In genomic region chr9:112717669-112718331, GRCh38 we compare ENCODE assay signal across 1 cellular context.
TF ChIP-seq lines count a peak whose summit lies in the region.

A gene with protein sequence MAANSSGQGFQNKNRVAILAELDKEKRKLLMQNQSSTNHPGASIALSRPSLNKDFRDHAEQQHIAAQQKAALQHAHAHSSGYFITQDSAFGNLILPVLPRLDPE (minus strand): TSS chr9:112718117. CDS start chr9:112716485, 1,632 bp downstream.

TF ChIP-seq in HepG2, 621 proteins besides CTCF, POLR2A, EP300 and RAD21 (continued from another document and continues in another):
- TF ChIP-seq SALL1 (CRISPR knock-in tag; IDR thresholded peaks at IDR 0.05): peak; percentile 70
- no peak for TF ChIP-seq ZBTB33 (CRISPR knock-in tag; IDR thresholded peaks at IDR 0.05)
- TF ChIP-seq RBM22 (optimal IDR thresholded peaks at IDR 0.05; ENCODE audit: low read length): no peak
- TF ChIP-seq SMC3 (IDR thresholded peaks at IDR 0.05; ENCODE audit: low read length): peak; percentile 9; the same call in 1 of the 2 replicates
- TF ChIP-seq SAFB2 (CRISPR knock-in tag; IDR thresholded peaks at IDR 0.05; ENCODE audit: borderline replicate concordance, low read depth): no peak
- no peak for TF ChIP-seq MAZ (IDR thresholded peaks at IDR 0.05; ENCODE audit: borderline replicate concordance, low read depth, low read length)
- TF ChIP-seq MAZ (CRISPR knock-in tag; IDR thresholded peaks at IDR 0.05; ENCODE audit: low read depth): no peak
- no peak for TF ChIP-seq KIAA2018 (CRISPR knock-in tag; IDR thresholded peaks at IDR 0.05; ENCODE audit: borderline replicate concordance)
- peak; percentile 47; the same call in 1 of the 2 replicates for TF ChIP-seq FOXK1 (CRISPR knock-in tag; IDR thresholded peaks at IDR 0.05; ENCODE audit: borderline replicate concordance, low read depth)
- no peak for TF ChIP-seq ATM (IDR thresholded peaks at IDR 0.05; ENCODE audit: borderline replicate concordance)
- TF ChIP-seq, protein P1, sequence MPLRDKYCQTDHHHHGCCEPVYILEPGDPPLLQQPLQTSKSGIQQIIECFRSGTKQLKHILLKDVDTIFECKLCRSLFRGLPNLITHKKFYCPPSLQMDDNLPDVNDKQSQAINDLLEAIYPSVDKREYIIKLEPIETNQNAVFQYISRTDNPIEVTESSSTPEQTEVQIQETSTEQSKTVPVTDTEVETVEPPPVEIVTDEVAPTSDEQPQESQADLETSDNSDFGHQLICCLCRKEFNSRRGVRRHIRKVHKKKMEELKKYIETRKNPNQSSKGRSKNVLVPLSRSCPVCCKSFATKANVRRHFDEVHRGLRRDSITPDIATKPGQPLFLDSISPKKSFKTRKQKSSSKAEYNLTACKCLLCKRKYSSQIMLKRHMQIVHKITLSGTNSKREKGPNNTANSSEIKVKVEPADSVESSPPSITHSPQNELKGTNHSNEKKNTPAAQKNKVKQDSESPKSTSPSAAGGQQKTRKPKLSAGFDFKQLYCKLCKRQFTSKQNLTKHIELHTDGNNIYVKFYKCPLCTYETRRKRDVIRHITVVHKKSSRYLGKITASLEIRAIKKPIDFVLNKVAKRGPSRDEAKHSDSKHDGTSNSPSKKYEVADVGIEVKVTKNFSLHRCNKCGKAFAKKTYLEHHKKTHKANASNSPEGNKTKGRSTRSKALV (CRISPR knock-in tag; IDR thresholded peaks at IDR 0.05): no peak
- TF ChIP-seq IKZF5 (CRISPR knock-in tag; IDR thresholded peaks at IDR 0.05): peak; percentile 65
- no peak for TF ChIP-seq ZNF775 (CRISPR knock-in tag; IDR thresholded peaks at IDR 0.05; ENCODE audit: borderline replicate concordance)
- no peak for TF ChIP-seq ZNF720 (CRISPR knock-in tag; IDR thresholded peaks at IDR 0.05)
- no peak for TF ChIP-seq MTF1 (CRISPR knock-in tag; IDR thresholded peaks at IDR 0.05)
- 0 out of 2 replicates have a peak, but pooled peaks have one; percentile 24 for TF ChIP-seq ZNF761 (CRISPR knock-in tag; conservative IDR thresholded peaks at IDR 0.05)
- no peak for TF ChIP-seq ZNF660 (CRISPR knock-in tag; IDR thresholded peaks at IDR 0.05; ENCODE audit: borderline replicate concordance, low read depth)
- TF ChIP-seq NFIB (CRISPR knock-in tag; IDR thresholded peaks at IDR 0.05; ENCODE audit: borderline replicate concordance): no peak
- TF ChIP-seq SNAI1 (CRISPR knock-in tag; IDR thresholded peaks at IDR 0.05; ENCODE audit: borderline replicate concordance): no peak
- no peak for TF ChIP-seq ERF (CRISPR knock-in tag; IDR thresholded peaks at IDR 0.05)
- TF ChIP-seq PREB (CRISPR knock-in tag; IDR thresholded peaks at IDR 0.05): no peak
- TF ChIP-seq HMGXB4 (CRISPR knock-in tag; IDR thresholded peaks at IDR 0.05; ENCODE audit: borderline replicate concordance in 1 of 2, low read depth in 1 of 2): peak in 1 of 2 experiments; percentile 76; a peak in 3 of 4 replicates
- no peak for TF ChIP-seq MTF2 (CRISPR knock-in tag; IDR thresholded peaks at IDR 0.05; ENCODE audit: borderline replicate concordance)
- 0 out of 2 replicates have a peak, but pooled peaks have one; percentile 34 for TF ChIP-seq ZBTB25 (CRISPR knock-in tag; IDR thresholded peaks at IDR 0.05)
- no peak; the same call in 1 of the 2 replicates for TF ChIP-seq CBX5 (CRISPR knock-in tag; IDR thresholded peaks at IDR 0.05; ENCODE audit: borderline replicate concordance)
- TF ChIP-seq ZNF12 (CRISPR knock-in tag; IDR thresholded peaks at IDR 0.05): no peak
- TF ChIP-seq GPN1 (CRISPR knock-in tag; IDR thresholded peaks at IDR 0.05; ENCODE audit: borderline replicate concordance): no peak
- TF ChIP-seq, protein P2, sequence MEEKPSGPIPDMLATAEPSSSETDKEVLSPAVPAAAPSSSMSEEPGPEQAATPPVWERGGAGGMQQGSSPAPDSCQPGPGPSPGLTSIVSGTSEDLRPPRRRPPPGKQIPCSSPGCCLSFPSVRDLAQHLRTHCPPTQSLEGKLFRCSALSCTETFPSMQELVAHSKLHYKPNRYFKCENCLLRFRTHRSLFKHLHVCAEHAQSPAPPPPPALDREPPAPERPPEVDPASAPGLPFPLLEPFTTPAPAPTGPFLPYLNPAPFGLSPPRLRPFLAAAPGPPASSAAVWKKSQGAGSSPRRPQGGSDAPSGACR (CRISPR knock-in tag; IDR thresholded peaks at IDR 0.05): peak; percentile 46; the same call in 1 of the 2 replicates
- no peak for TF ChIP-seq ZNF124 (CRISPR knock-in tag; IDR thresholded peaks at IDR 0.05)
- no peak for TF ChIP-seq HOXD1 (CRISPR knock-in tag; IDR thresholded peaks at IDR 0.05)
- no peak for TF ChIP-seq REL (CRISPR knock-in tag; conservative IDR thresholded peaks at IDR 0.05)
- TF ChIP-seq RELA (CRISPR knock-in tag; IDR thresholded peaks at IDR 0.05): no peak
- no peak for TF ChIP-seq FUBP1 (CRISPR knock-in tag; IDR thresholded peaks at IDR 0.05; ENCODE audit: borderline replicate concordance)
- TF ChIP-seq ZNF563 (CRISPR knock-in tag; IDR thresholded peaks at IDR 0.05): peak; percentile 33; the same call in 1 of the 2 replicates
- TF ChIP-seq ZFP41 (CRISPR knock-in tag; IDR thresholded peaks at IDR 0.05; ENCODE audit: borderline replicate concordance): no peak
- TF ChIP-seq ASH2L (IDR thresholded peaks at IDR 0.05; ENCODE audit: insufficient read length, low read depth, low read length): peak; percentile 88
- TF ChIP-seq HOXA9 (CRISPR knock-in tag; IDR thresholded peaks at IDR 0.05; ENCODE audit: borderline replicate concordance): no peak
- no peak for TF ChIP-seq ESRRA (CRISPR knock-in tag; IDR thresholded peaks at IDR 0.05; ENCODE audit: low read depth)
- no peak for TF ChIP-seq ZFP1 (CRISPR knock-in tag; IDR thresholded peaks at IDR 0.05)
- TF ChIP-seq SUZ12 (IDR thresholded peaks at IDR 0.05; ENCODE audit: low read depth, low read length): peak; percentile 23; the same call in 1 of the 2 replicates
- TF ChIP-seq NBN (conservative IDR thresholded peaks at IDR 0.05): no peak
